11 cellular contexts compared by ENCODE assay signal in genomic region chr2:172456002-172456401, GRCh38. TPM values are rescaled to one million over a fixed set of nuclear protein-coding genes. Genes with fewer than 3 reads are reported as not detected.
DNase-seq lines count a peak whose midpoint lies in the region; ATAC-seq and FAIRE-seq lines count a peak whose summit lies in the region.
"Had no signal": no experiment of that assay in that cellular context is flagged by ENCODE, and none has a peak within 500 bp of the region (broad histone marks: within the 10 kb centered on the region; RNA-seq: fewer than 3 reads in every experiment).

No MANE protein-coding gene starts in this region.

- H3K27me3 ChIP-seq in H7 (ENCODE audit: control insufficient read depth, insufficient read depth, low read length) = no peaks in the 10 kb centered on the region

- no peaks in the 10 kb centered on the region for H3K36me3 ChIP-seq in H7 (replicated peaks; ENCODE audit: control insufficient read depth, insufficient read depth, low read length)
- H3K36me3 ChIP-seq: prostate gland had no signal

- ATAC-seq in activated T-cell treated with anti-CD3 and anti-CD28 coated beads, Interleukin-2, amount 50 U/mL, for 72 hours (replicated peaks in 1 of 2) = no peak
- ATAC-seq in stimulated activated effector memory CD8-positive, alpha-beta T cell treated with anti-CD3 and anti-CD28 coated beads, Interleukin-12 subunit alpha, Interleukin-12 subunit beta, amount 100 ng/mL, for 72 hours = peak; percentile 13

- no peaks in the 10 kb centered on the region for H3K9me3 Mint-ChIP-seq in activated T-cell treated with anti-CD3 and anti-CD28 coated beads, Interleukin-2, amount 50 U/mL, for 72 hours
- no peaks in the 10 kb centered on the region for H3K9me3 Mint-ChIP-seq in stimulated activated effector memory CD8-positive, alpha-beta T cell treated with anti-CD3 and anti-CD28 coated beads, Interleukin-12 subunit alpha, Interleukin-12 subunit beta, amount 100 ng/mL, for 72 hours
- H3K9me3 Mint-ChIP-seq: brain had no signal

- no peaks in the 10 kb centered on the region for H3K27me3 Mint-ChIP-seq in activated T-cell treated with anti-CD3 and anti-CD28 coated beads, Interleukin-2, amount 50 U/mL, for 72 hours (ENCODE audit: low read depth)

- DNase-seq in activated T-cell treated with anti-CD3 and anti-CD28 coated beads, Interleukin-2, amount 50 U/mL, for 72 hours = no peak
- DNase-seq in activated T-cell treated with anti-CD3 and anti-CD28 coated beads for 4 hours (no peak), RCC 7860 (ENCODE audit: low spot score) (peak; percentile 12), glomerular visceral epithelial cell (ENCODE audit: extremely low spot score) (peak; percentile 44), head of caudate nucleus (no peak), H7 (no peak)
- DNase-seq in stimulated activated effector memory CD8-positive, alpha-beta T cell treated with anti-CD3 and anti-CD28 coated beads, Interleukin-12 subunit alpha, Interleukin-12 subunit beta, amount 100 ng/mL, for 72 hours (ENCODE audit: low spot score in 2 of 2) = no peak
- no peak for DNase-seq in stimulated activated CD4-positive, alpha-beta T cell treated with anti-CD3 and anti-CD28 coated beads, Interleukin-4, amount 100 ng/mL, for 24 hours
- DNase-seq: hypothalamus had no signal

- intact Hi-C loops in head of caudate nucleus (cut with DNase I) = no loop called here

- FAIRE-seq in RCC 7860 (lab: Jason Lieb, UNC) = no peak

- H3K27ac Mint-ChIP-seq in activated T-cell treated with anti-CD3 and anti-CD28 coated beads, Interleukin-2, amount 50 U/mL, for 72 hours = peak overlapping the region; percentile 55
- H3K27ac Mint-ChIP-seq in stimulated activated effector memory CD8-positive, alpha-beta T cell treated with anti-CD3 and anti-CD28 coated beads, Interleukin-12 subunit alpha, Interleukin-12 subunit beta, amount 100 ng/mL, for 72 hours = peak overlapping the region; percentile 71
- H3K27ac Mint-ChIP-seq: brain had no signal

- H3K4me1 Mint-ChIP-seq in activated T-cell treated with anti-CD3 and anti-CD28 coated beads, Interleukin-2, amount 50 U/mL, for 72 hours (ENCODE audit: low read depth) = peaks cover 86% of the 10 kb centered on the region
- peaks cover 56% of the 10 kb centered on the region for H3K4me1 Mint-ChIP-seq in stimulated activated effector memory CD8-positive, alpha-beta T cell treated with anti-CD3 and anti-CD28 coated beads, Interleukin-12 subunit alpha, Interleukin-12 subunit beta, amount 100 ng/mL, for 72 hours

- no peak overlapping the region for H3K4me3 Mint-ChIP-seq in activated T-cell treated with anti-CD3 and anti-CD28 coated beads, Interleukin-2, amount 50 U/mL, for 72 hours
- H3K4me3 Mint-ChIP-seq in stimulated activated effector memory CD8-positive, alpha-beta T cell treated with anti-CD3 and anti-CD28 coated beads, Interleukin-12 subunit alpha, Interleukin-12 subunit beta, amount 100 ng/mL, for 72 hours = no peak overlapping the region
- H3K4me3 Mint-ChIP-seq: brain had no signal

- H3K36me3 Mint-ChIP-seq in activated T-cell treated with anti-CD3 and anti-CD28 coated beads, Interleukin-2, amount 50 U/mL, for 72 hours (ENCODE audit: insufficient read depth in 2 of 2) = no peaks in the 10 kb centered on the region
- no peaks in the 10 kb centered on the region for H3K36me3 Mint-ChIP-seq in stimulated activated effector memory CD8-positive, alpha-beta T cell treated with anti-CD3 and anti-CD28 coated beads, Interleukin-12 subunit alpha, Interleukin-12 subunit beta, amount 100 ng/mL, for 72 hours
- H3K36me3 Mint-ChIP-seq: brain had no signal

- no peak overlapping the region for H3K4me3 ChIP-seq in H7 (ENCODE audit: insufficient read depth, low read depth, low read length)
- H3K4me3 ChIP-seq: prostate gland had no signal

RNA-seq across cellular contexts. Expression of gene ITGA6, which starts 28.6 kb away (rescaled TPM):
- total RNA-seq in activated T-cell treated with anti-CD3 and anti-CD28 coated beads, Interleukin-2, amount 50 U/mL, for 72 hours = 1 to 10 TPM; 7.0 to 8.6 TPM
- total RNA-seq in H7 (2014; rRNA removed; shearing (Covaris generic)) = 57.3 and 90.7 TPM in 2 replicates

Comparison
In these comparisons a context has a peak if more than half of its experiments do, and no peak if none do; other contexts are left out.
1. DNase-seq: peak in RCC 7860 (single experiment) and glomerular visceral epithelial cell (single experiment); none in activated T-cell treated with anti-CD3 and anti-CD28 coated beads, Interleukin-2, amount 50 U/mL, for 72 hours (0 of 2), activated T-cell treated with anti-CD3 and anti-CD28 coated beads for 4 hours (single experiment), stimulated activated effector memory CD8-positive, alpha-beta T cell treated with anti-CD3 and anti-CD28 coated beads, Interleukin-12 subunit alpha, Interleukin-12 subunit beta, amount 100 ng/mL, for 72 hours (0 of 2), stimulated activated CD4-positive, alpha-beta T cell treated with anti-CD3 and anti-CD28 coated beads, Interleukin-4, amount 100 ng/mL, for 24 hours (single experiment), head of caudate nucleus (0 of 42) and H7 (single experiment).